Comparison of ENCODE assay signal across 16 cellular contexts in genomic region chr12:48691826-48692473, GRCh38. TPM values are rescaled to one million over a fixed set of nuclear protein-coding genes. Genes with fewer than 3 reads are reported as not detected.
DNase-seq lines count a peak whose midpoint lies in the region; TF ChIP-seq lines count a peak whose summit lies in the region.
"Had no signal": no experiment of that assay in that cellular context is flagged by ENCODE, and none has a peak within 500 bp of the region (broad histone marks: within the 10 kb centered on the region; RNA-seq: fewer than 3 reads in every experiment).

No MANE protein-coding gene starts in this region.

- peaks cover 22% of the 10 kb centered on the region for H3K4me1 Mint-ChIP-seq in activated CD4-positive, alpha-beta memory T cell treated with anti-CD3 and anti-CD28 coated beads for 36 hours (ENCODE audit: low read depth)
- H3K4me1 Mint-ChIP-seq in activated CD4-positive, alpha-beta memory T cell treated with anti-CD3 and anti-CD28 coated beads, Interleukin-2, amount 10 ng/mL, durations not matched to agents 7 days and 5 days = peaks cover 18% of the 10 kb centered on the region
- H3K4me1 Mint-ChIP-seq in nephron progenitor cell = no peaks in the 10 kb centered on the region

- CTCF ChIA-PET in activated CD4-positive, alpha-beta memory T cell treated with anti-CD3 and anti-CD28 coated beads for 36 hours (lab: Charles Lee) = interaction anchor here (1.2 to 1.5 kb wide), 2 partner anchors 10 to 103 kb away, joined by 3 read pairs; partner anchors contain the start of gene KANSL2
- CTCF ChIA-PET in activated CD4-positive, alpha-beta memory T cell treated with anti-CD3 and anti-CD28 coated beads, Interleukin-2, amount 10 ng/mL, durations not matched to agents 7 days and 5 days (lab: Charles Lee) = interaction anchor here (0.7 to 1.0 kb wide), 2 partner anchors 105 to 361 kb away, joined by 3 read pairs; no protein-coding TSS in a partner anchor
- CTCF ChIA-PET in OCI-LY7 (lab: Charles Lee; ENCODE audit: unreplicated experiment) = no interaction called here

- no peaks in the 10 kb centered on the region for H3K4me1 ChIP-seq in OCI-LY7 (ENCODE audit: insufficient read depth, low read length, poor library complexity, severe bottlenecking)
- peaks cover 15 to 26% (median 25%) of the 10 kb centered on the region in 4 donors for H3K4me1 ChIP-seq in esophagus muscularis mucosa
- H3K4me1 ChIP-seq in testis = no peaks in the 10 kb centered on the region

- peaks cover 56% of the 10 kb centered on the region for H3K36me3 Mint-ChIP-seq in activated CD4-positive, alpha-beta memory T cell treated with anti-CD3 and anti-CD28 coated beads for 36 hours
- H3K36me3 Mint-ChIP-seq in activated CD4-positive, alpha-beta memory T cell treated with anti-CD3 and anti-CD28 coated beads, Interleukin-2, amount 10 ng/mL, durations not matched to agents 7 days and 5 days (ENCODE audit: low read depth) = peaks cover 81% of the 10 kb centered on the region
- peaks cover 54% of the 10 kb centered on the region for H3K36me3 Mint-ChIP-seq in nephron progenitor cell (ENCODE audit: low read depth)

- 0 out of 2 replicates have a peak, but pooled peaks cover 8% of the 10 kb centered on the region for H4K20me1 ChIP-seq in OCI-LY7 (ENCODE audit: insufficient read depth, low read length)

- DNase-seq in activated CD4-positive, alpha-beta memory T cell treated with anti-CD3 and anti-CD28 coated beads for 36 hours = no peak
- no peak for DNase-seq in activated CD4-positive, alpha-beta memory T cell treated with anti-CD3 and anti-CD28 coated beads, Interleukin-2, amount 10 ng/mL, durations not matched to agents 7 days and 5 days
- DNase-seq in OCI-LY7 (ENCODE audit: low spot score) = no peak
- no peak for DNase-seq in esophagus muscularis mucosa (ENCODE audit: extremely low spot score)
- no peak for DNase-seq in nephron progenitor cell
- DNase-seq in central memory CD4-positive, alpha-beta T cell = no peak
- no peak for DNase-seq in testis
- no peak for DNase-seq in NCI-H1048 (lab: John Stamatoyannopoulos, UW)
- DNase-seq: CD8-positive, alpha-beta T cell; DMS79 treated with DMSO at 0.1 percent for 48 hours; GM23248; KBM-7; NCI-H1092 treated with DMSO at 0.1 percent for 48 hours; NCI-H1694 treated with DMSO at 0.1 percent for 48 hours had no signal

- no peak overlapping the region for H2AFZ ChIP-seq in OCI-LY7 (ENCODE audit: low read length)
- H2AFZ ChIP-seq: GM23248 had no signal

- WGBS in esophagus muscularis mucosa = 38% methylated on average over 2 of the region's 2 CpGs
- 61 to 63% methylated on average over 2 of the region's 2 CpGs for WGBS in testis, 2 donors

- TF ChIP-seq POLR2A in esophagus muscularis mucosa (IDR thresholded peaks at IDR 0.05; ENCODE audit: low read depth) (no peak), testis (IDR thresholded peaks at IDR 0.05) (no peak)

- H3K9me3 ChIP-seq in OCI-LY7 (ENCODE audit: low read length) = no peaks in the 10 kb centered on the region
- H3K9me3 ChIP-seq in esophagus muscularis mucosa = no peaks in the 10 kb centered on the region
- no peaks in the 10 kb centered on the region for H3K9me3 ChIP-seq in testis

- intact Hi-C loops in activated CD4-positive, alpha-beta memory T cell treated with anti-CD3 and anti-CD28 coated beads for 36 hours (cut with micrococcal nuclease) = no loop called here
- intact Hi-C loops in OCI-LY7 (cut with micrococcal nuclease; ENCODE audit: unreplicated experiment) (no loop called here), esophagus muscularis mucosa (cut with DNase I) (no loop called here), testis (cut with DNase I; ENCODE audit: low total_unique reads) (no loop called here)

- TF ChIP-seq EP300 in esophagus muscularis mucosa (IDR thresholded peaks at IDR 0.05) = no peak

- H3K27me3 ChIP-seq in esophagus muscularis mucosa = no peaks in the 10 kb centered on the region
- no peaks in the 10 kb centered on the region for H3K27me3 ChIP-seq in testis

- no peaks in the 10 kb centered on the region for H3K27me3 Mint-ChIP-seq in activated CD4-positive, alpha-beta memory T cell treated with anti-CD3 and anti-CD28 coated beads for 36 hours
- H3K27me3 Mint-ChIP-seq in activated CD4-positive, alpha-beta memory T cell treated with anti-CD3 and anti-CD28 coated beads, Interleukin-2, amount 10 ng/mL, durations not matched to agents 7 days and 5 days = no peaks in the 10 kb centered on the region
- no peaks in the 10 kb centered on the region for H3K27me3 Mint-ChIP-seq in nephron progenitor cell (ENCODE audit: low read depth, poor library complexity)

- no peaks in the 10 kb centered on the region for H3K9me3 Mint-ChIP-seq in activated CD4-positive, alpha-beta memory T cell treated with anti-CD3 and anti-CD28 coated beads for 36 hours
- H3K9me3 Mint-ChIP-seq in activated CD4-positive, alpha-beta memory T cell treated with anti-CD3 and anti-CD28 coated beads, Interleukin-2, amount 10 ng/mL, durations not matched to agents 7 days and 5 days = no peaks in the 10 kb centered on the region
- H3K9me3 Mint-ChIP-seq in nephron progenitor cell = no peaks in the 10 kb centered on the region
- H3K9me3 Mint-ChIP-seq: CD8-positive, alpha-beta T cell had no signal

- POLR2A ChIA-PET in activated CD4-positive, alpha-beta memory T cell treated with anti-CD3 and anti-CD28 coated beads for 36 hours (lab: Charles Lee) = no interaction called here
- POLR2A ChIA-PET in activated CD4-positive, alpha-beta memory T cell treated with anti-CD3 and anti-CD28 coated beads, Interleukin-2, amount 10 ng/mL, durations not matched to agents 7 days and 5 days (lab: Charles Lee) = interaction anchor here (1.0 to 4.7 kb wide), 3 partner anchors 9 to 12 kb away, joined by 3 to 26 read pairs (median 5); partner anchors contain the start of gene KANSL2
- POLR2A ChIA-PET in OCI-LY7 (lab: Charles Lee) = interaction anchor here (0.7 to 2.3 kb wide), 3 partner anchors 14 to 23 kb away, joined by 3 to 6 read pairs (median 3); no protein-coding TSS in a partner anchor

- TF ChIP-seq CTCF in OCI-LY7 (conservative IDR thresholded peaks at IDR 0.05; ENCODE audit: low read length) = no peak
- no peak for TF ChIP-seq CTCF in esophagus muscularis mucosa (IDR thresholded peaks at IDR 0.05)
- no peak for TF ChIP-seq CTCF in nephron progenitor cell (IDR thresholded peaks at IDR 0.05)
- no peak for TF ChIP-seq CTCF in testis (IDR thresholded peaks at IDR 0.05)

- no peak overlapping the region for H3K4me3 ChIP-seq in OCI-LY7 (ENCODE audit: low read depth, low read length, poor library complexity, severe bottlenecking)
- H3K4me3 ChIP-seq in esophagus muscularis mucosa = no peak overlapping the region
- H3K4me3 ChIP-seq in testis = no peak overlapping the region
- H3K4me3 ChIP-seq: GM23248 had no signal

- BruUV-seq in OCI-LY7 (replicated peaks; lab: Mats Ljungman, UMichigan) = TSS peak; percentile 11

- H3K9me2 ChIP-seq in OCI-LY7 (ENCODE audit: insufficient read depth, low read length) = no peaks in the 10 kb centered on the region

- H3K79me2 ChIP-seq in OCI-LY7 (ENCODE audit: insufficient read depth, low read depth, low read length) = peaks cover 22% of the 10 kb centered on the region; the same call in 1 of the 2 replicates

- no peak overlapping the region for H3K4me3 Mint-ChIP-seq in activated CD4-positive, alpha-beta memory T cell treated with anti-CD3 and anti-CD28 coated beads for 36 hours
- H3K4me3 Mint-ChIP-seq in activated CD4-positive, alpha-beta memory T cell treated with anti-CD3 and anti-CD28 coated beads, Interleukin-2, amount 10 ng/mL, durations not matched to agents 7 days and 5 days = no peak overlapping the region
- H3K4me3 Mint-ChIP-seq in nephron progenitor cell = no peak overlapping the region
- H3K4me3 Mint-ChIP-seq: CD8-positive, alpha-beta T cell had no signal

- no peak overlapping the region for H3K4me2 ChIP-seq in OCI-LY7 (ENCODE audit: low read length)

- peak overlapping the region; percentile 49 for H3K27ac Mint-ChIP-seq in activated CD4-positive, alpha-beta memory T cell treated with anti-CD3 and anti-CD28 coated beads for 36 hours
- no peak overlapping the region for H3K27ac Mint-ChIP-seq in activated CD4-positive, alpha-beta memory T cell treated with anti-CD3 and anti-CD28 coated beads, Interleukin-2, amount 10 ng/mL, durations not matched to agents 7 days and 5 days
- peak overlapping the region; percentile 34 for H3K27ac Mint-ChIP-seq in nephron progenitor cell
- H3K27ac Mint-ChIP-seq: CD8-positive, alpha-beta T cell had no signal

- H3K27ac ChIP-seq in OCI-LY7 (ENCODE audit: low read depth, low read length, poor library complexity, severe bottlenecking) (no peak overlapping the region), esophagus muscularis mucosa (replicated peaks in 1 of 4) (peak overlapping the region; percentile 54 to 59 (median 57)), testis (no peak overlapping the region)
- H3K27ac ChIP-seq: 22Rv1, GM23248, HL-60 had no signal

- H3K36me3 ChIP-seq in OCI-LY7 (ENCODE audit: insufficient read depth, low read length) (peaks cover 97% of the 10 kb centered on the region), esophagus muscularis mucosa (peaks cover 34 to 85% (median 59%) of the 10 kb centered on the region in 4 donors), testis (ENCODE audit: low read depth, missing control alignments) (no peaks in the 10 kb centered on the region)

RNA-seq across cellular contexts. Expression of gene KANSL2, which starts 9.9 kb away (rescaled TPM):
- 10 to 100 TPM; 45.7 to 48.4 TPM for total RNA-seq in activated CD4-positive, alpha-beta memory T cell treated with anti-CD3 and anti-CD28 coated beads for 36 hours
- 10 to 100 TPM; 40.3 to 42.2 TPM for total RNA-seq in activated CD4-positive, alpha-beta memory T cell treated with anti-CD3 and anti-CD28 coated beads, Interleukin-2, amount 10 ng/mL, durations not matched to agents 7 days and 5 days
- 47.1 and 58.5 TPM in 2 replicates for total RNA-seq in OCI-LY7 (2014; rRNA removed; shearing (Covaris generic))
- total RNA-seq in OCI-LY7 (2022) (52.5 and 52.7 TPM in 2 replicates), esophagus muscularis mucosa (10 to 100 TPM; 41.3 to 58.8 (median 43.4) TPM), testis (10 to 100 TPM; 84.8 to 98.4 TPM)
- polyA plus RNA-seq in testis (ENCODE audit: insufficient read depth, low read depth, low replicate concordance) = 57.0 TPM

RNA-seq across cellular contexts. Expression of gene CCNT1, which starts 24.6 kb away (rescaled TPM):
- 10 to 100 TPM; 66.2 to 73.3 TPM for total RNA-seq in activated CD4-positive, alpha-beta memory T cell treated with anti-CD3 and anti-CD28 coated beads for 36 hours
- total RNA-seq in activated CD4-positive, alpha-beta memory T cell treated with anti-CD3 and anti-CD28 coated beads, Interleukin-2, amount 10 ng/mL, durations not matched to agents 7 days and 5 days = 10 to 100 TPM; 56.9 to 57.4 TPM
- total RNA-seq in OCI-LY7 (2014; rRNA removed; shearing (Covaris generic)) = 23.6 and 30.9 TPM in 2 replicates
- 57.7 and 59.1 TPM in 2 replicates for total RNA-seq in OCI-LY7 (2022)
- total RNA-seq in esophagus muscularis mucosa = 10 to 100 TPM; 18.8 to 22.0 (median 19.8) TPM
- total RNA-seq in testis = 10 to 100 TPM; 50.2 to 53.5 TPM
- 42.0 TPM for polyA plus RNA-seq in testis (ENCODE audit: insufficient read depth, low read depth, low replicate concordance)

Comparison
In these comparisons a context has a peak if more than half of its experiments do, and no peak if none do; other contexts are left out.
1. H3K27ac ChIP-seq: peak in esophagus muscularis mucosa (4 of 4); none in OCI-LY7 (single experiment) and testis (0 of 2).